9 cellular contexts compared by ENCODE assay signal in the genomic region with DNA sequence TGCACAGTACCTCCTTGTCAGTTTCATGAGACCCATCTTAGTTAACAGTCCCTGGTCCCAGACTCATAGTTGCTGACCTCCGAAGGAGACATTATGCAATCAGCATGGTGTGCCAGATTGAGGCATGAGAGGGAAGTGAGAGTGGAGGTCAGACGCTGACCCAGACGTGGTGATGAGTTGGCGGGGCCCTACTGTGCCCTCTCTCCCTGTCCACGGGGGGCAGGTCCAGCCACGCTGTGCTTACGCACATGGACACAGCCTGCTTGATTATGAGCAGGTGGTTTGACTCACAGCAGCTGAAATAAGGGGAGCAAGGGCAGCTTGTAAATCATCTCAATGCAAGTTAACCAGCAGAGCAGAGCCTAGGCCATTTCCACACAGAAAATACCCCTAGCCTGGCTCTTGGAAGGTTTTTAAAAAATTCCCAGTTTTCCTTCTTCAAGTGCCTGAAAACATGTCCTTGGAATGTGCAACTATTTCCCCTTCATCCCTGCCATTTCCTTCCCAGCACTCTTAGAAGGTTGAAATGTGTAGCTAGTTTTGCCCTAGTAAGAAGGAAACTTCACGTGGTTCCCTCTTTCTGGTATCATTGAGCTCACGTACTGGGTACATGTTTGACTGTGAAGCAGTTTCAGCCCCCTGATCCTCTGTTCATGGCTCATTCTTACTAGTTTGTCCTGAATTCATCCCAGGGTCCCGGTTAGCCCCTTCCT.
DNase-seq lines count a peak whose midpoint lies in the region; ATAC-seq and TF ChIP-seq lines count a peak whose summit lies in the region.
"Had no signal": no experiment of that assay in that cellular context is flagged by ENCODE, and none has a peak within 500 bp of the region (broad histone marks: within the 10 kb centered on the region; RNA-seq: fewer than 3 reads in every experiment).

No MANE protein-coding gene starts in this region.

- no peaks in the 10 kb centered on the region for H3K27me3 Mint-ChIP-seq in activated naive CD4-positive, alpha-beta T cell treated with anti-CD3 and anti-CD28 coated beads, Interleukin-2, amount 50 U/mL, for 24 hours
- no peaks in the 10 kb centered on the region for H3K27me3 Mint-ChIP-seq in activated naive CD4-positive, alpha-beta T cell treated with anti-CD3 and anti-CD28 coated beads, Interleukin-2, amount 10 ng/mL, durations not matched to agents 7 days and 5 days
- H3K27me3 Mint-ChIP-seq in HFFc6 (ENCODE audit: insufficient read depth), result peaks cover 58% of the 10 kb centered on the region

- no peaks in the 10 kb centered on the region for H3K27me3 ChIP-seq in neutrophil

- peaks cover 7 to 12% of the 10 kb centered on the region in 2 experiments for H3K4me1 ChIP-seq in neutrophil (ENCODE audit: control insufficient read depth in 1 of 2, insufficient read depth in 1 of 2, low read depth in 1 of 2, low read length in 1 of 2)

- peaks cover 12% of the 10 kb centered on the region for H3K9me3 ChIP-seq in neutrophil

- no peak for TF ChIP-seq CTCF in neutrophil (IDR thresholded peaks at IDR 0.05)
- no peak for TF ChIP-seq CTCF in HFFc6 (IDR thresholded peaks at IDR 0.05)

- H3K36me3 ChIP-seq in neutrophil, result peaks cover 100% of the 10 kb centered on the region

- peak; percentile 70 for ATAC-seq in HG03432 (IDR thresholded peaks at IDR 0.05; ENCODE audit: unreplicated experiment)

- CTCF ChIA-PET in activated naive CD4-positive, alpha-beta T cell treated with anti-CD3 and anti-CD28 coated beads, Interleukin-2, amount 10 ng/mL, durations not matched to agents 7 days and 5 days (lab: Charles Lee), result no interaction called here

- H3K36me3 Mint-ChIP-seq in activated naive CD4-positive, alpha-beta T cell treated with anti-CD3 and anti-CD28 coated beads, Interleukin-2, amount 50 U/mL, for 24 hours, result peaks cover 48% of the 10 kb centered on the region
- H3K36me3 Mint-ChIP-seq in activated naive CD4-positive, alpha-beta T cell treated with anti-CD3 and anti-CD28 coated beads, Interleukin-2, amount 10 ng/mL, durations not matched to agents 7 days and 5 days, result peaks cover 87% of the 10 kb centered on the region
- peaks cover 7% of the 10 kb centered on the region for H3K36me3 Mint-ChIP-seq in HFFc6 (ENCODE audit: low read depth)

- no peak overlapping the region for H3K4me3 ChIP-seq in neutrophil (ENCODE audit: low read depth in 1 of 2, low read length in 1 of 2)

- no peak overlapping the region for H3K4me3 Mint-ChIP-seq in activated naive CD4-positive, alpha-beta T cell treated with anti-CD3 and anti-CD28 coated beads, Interleukin-2, amount 50 U/mL, for 24 hours
- H3K4me3 Mint-ChIP-seq in activated naive CD4-positive, alpha-beta T cell treated with anti-CD3 and anti-CD28 coated beads, Interleukin-2, amount 10 ng/mL, durations not matched to agents 7 days and 5 days, result no peak overlapping the region
- no peak overlapping the region for H3K4me3 Mint-ChIP-seq in HFFc6

- peak overlapping the region; percentile 92 for H3K27ac Mint-ChIP-seq in activated naive CD4-positive, alpha-beta T cell treated with anti-CD3 and anti-CD28 coated beads, Interleukin-2, amount 50 U/mL, for 24 hours
- no peak overlapping the region for H3K27ac Mint-ChIP-seq in activated naive CD4-positive, alpha-beta T cell treated with anti-CD3 and anti-CD28 coated beads, Interleukin-2, amount 10 ng/mL, durations not matched to agents 7 days and 5 days
- no peak overlapping the region for H3K27ac Mint-ChIP-seq in HFFc6

- peaks cover 10% of the 10 kb centered on the region for H3K4me1 Mint-ChIP-seq in activated naive CD4-positive, alpha-beta T cell treated with anti-CD3 and anti-CD28 coated beads, Interleukin-2, amount 50 U/mL, for 24 hours
- peaks cover 3% of the 10 kb centered on the region for H3K4me1 Mint-ChIP-seq in activated naive CD4-positive, alpha-beta T cell treated with anti-CD3 and anti-CD28 coated beads, Interleukin-2, amount 10 ng/mL, durations not matched to agents 7 days and 5 days
- H3K4me1 Mint-ChIP-seq in HFFc6 (ENCODE audit: low read depth), result no peaks in the 10 kb centered on the region

- H3K27ac ChIP-seq in neutrophil, result peak overlapping the region; percentile 26
- H3K27ac ChIP-seq: VCaP had no signal

- no peaks in the 10 kb centered on the region for H3K9me3 Mint-ChIP-seq in activated naive CD4-positive, alpha-beta T cell treated with anti-CD3 and anti-CD28 coated beads, Interleukin-2, amount 50 U/mL, for 24 hours
- H3K9me3 Mint-ChIP-seq in activated naive CD4-positive, alpha-beta T cell treated with anti-CD3 and anti-CD28 coated beads, Interleukin-2, amount 10 ng/mL, durations not matched to agents 7 days and 5 days, result peaks cover 5% of the 10 kb centered on the region
- peaks cover 9% of the 10 kb centered on the region for H3K9me3 Mint-ChIP-seq in HFFc6

- DNase-seq in activated naive CD4-positive, alpha-beta T cell treated with anti-CD3 and anti-CD28 coated beads, Interleukin-2, amount 10 ng/mL, durations not matched to agents 7 days and 5 days, result no peak
- DNase-seq in cerebellum (ENCODE audit: low spot score) (peak; percentile 19), HFFc6 (no peak), COR-L47 (lab: John Stamatoyannopoulos, UW) (no peak)
- DNase-seq in activated naive CD4-positive, alpha-beta T cell treated with anti-CD3 and anti-CD28 coated beads, Interleukin-2, amount 50 U/mL, for 16 hours, result no peak
